In the genomic region with DNA sequence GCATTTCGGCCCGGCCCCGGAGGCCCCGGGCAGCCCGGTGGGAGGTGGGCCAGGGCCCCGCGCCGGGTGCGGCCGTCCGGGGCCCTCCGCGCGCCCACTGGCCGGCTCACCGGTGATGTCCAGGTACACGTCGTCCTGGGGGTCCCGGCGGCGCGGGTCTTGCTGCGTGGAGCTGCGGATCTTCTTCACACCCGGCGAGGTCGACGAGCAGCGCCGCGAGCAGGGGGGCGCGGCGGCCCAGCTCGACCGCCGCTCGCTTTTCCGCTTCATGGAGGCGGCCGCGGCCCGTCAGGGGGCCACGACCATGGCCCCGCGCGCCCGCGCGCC, we compare ENCODE assay signal across 9 cellular contexts. TPM values are rescaled to one million over a fixed set of nuclear protein-coding genes. Genes with fewer than 3 reads are reported as not detected.
DNase-seq lines count a peak whose midpoint lies in the region; ATAC-seq and TF ChIP-seq lines count a peak whose summit lies in the region.
"Had no signal": no experiment of that assay in that cellular context is flagged by ENCODE, and none has a peak within 500 bp of the region (broad histone marks: within the 10 kb centered on the region; RNA-seq: fewer than 3 reads in every experiment).

No MANE protein-coding gene starts in this region.

- TF ChIP-seq CTCF in mesothelial cell of epicardium (IDR thresholded peaks at IDR 0.05; ENCODE audit: unreplicated experiment) = no peak

- H3K4me1 ChIP-seq in aorta (ENCODE audit: control insufficient read depth in 1 of 2, insufficient read depth in 2 of 2, low read length in 2 of 2) = no peaks in the 10 kb centered on the region
- no peaks in the 10 kb centered on the region for H3K4me1 ChIP-seq in CD8-positive, alpha-beta memory T cell (ENCODE audit: insufficient read depth, low read length)

- WGBS in aorta, 2 donors = 1% methylated on average over 24 to 50 of the region's 50 CpGs

- no peak overlapping the region for H3K27ac Mint-ChIP-seq in dendritic cell treated with granulocyte-macrophage colony-stimulating factor and Interleukin-4, amounts not matched to agents 40 ng/mL and 50 ng/mL, for 4 days
- H3K27ac Mint-ChIP-seq in mesothelial cell of epicardium = no peak overlapping the region
- H3K27ac Mint-ChIP-seq in CD8-positive, alpha-beta memory T cell = no peak overlapping the region
- H3K27ac Mint-ChIP-seq: stimulated activated naive B cell treated with anti-CD40 and anti-IgM and Interleukin-4, amounts not matched to agents 10 μg/mL and 1 μg/mL and 100 μg/mL, for 72 hours had no signal

- no peaks in the 10 kb centered on the region for H3K36me3 Mint-ChIP-seq in dendritic cell treated with granulocyte-macrophage colony-stimulating factor and Interleukin-4, amounts not matched to agents 40 ng/mL and 50 ng/mL, for 4 days (ENCODE audit: low read depth)
- no peaks in the 10 kb centered on the region for H3K36me3 Mint-ChIP-seq in mesothelial cell of epicardium
- H3K36me3 Mint-ChIP-seq in CD8-positive, alpha-beta memory T cell = peaks cover 0 to 4% (median 0%) of the 10 kb centered on the region in 3 donors
- H3K36me3 Mint-ChIP-seq: stimulated activated naive B cell treated with anti-CD40 and anti-IgM and Interleukin-4, amounts not matched to agents 10 μg/mL and 1 μg/mL and 100 μg/mL, for 72 hours had no signal

- H3K27ac ChIP-seq in aorta (ENCODE audit: low read depth in 1 of 2, low read length in 2 of 2) = peak overlapping the region; percentile 38 to 97
- H3K27ac ChIP-seq in CD8-positive, alpha-beta memory T cell (ENCODE audit: low read depth, low read length) = no peak overlapping the region

- H3K4me1 Mint-ChIP-seq in dendritic cell treated with granulocyte-macrophage colony-stimulating factor and Interleukin-4, amounts not matched to agents 40 ng/mL and 50 ng/mL, for 4 days (ENCODE audit: low read depth) = no peaks in the 10 kb centered on the region
- H3K4me1 Mint-ChIP-seq in mesothelial cell of epicardium = peaks cover 35% of the 10 kb centered on the region
- H3K4me1 Mint-ChIP-seq in CD8-positive, alpha-beta memory T cell = peaks cover 2 to 13% (median 12%) of the 10 kb centered on the region in 3 donors

- ATAC-seq in Right ventricle myocardium inferior (peak; percentile 9), Right ventricle myocardium superior (ENCODE audit: poor library complexity) (no peak), aorta (ENCODE audit: low FRiP score) (peak; percentile 17), HG03097 (IDR thresholded peaks at IDR 0.05; ENCODE audit: low FRiP score, unreplicated experiment) (no peak)

- no peaks in the 10 kb centered on the region for H3K9me3 Mint-ChIP-seq in dendritic cell treated with granulocyte-macrophage colony-stimulating factor and Interleukin-4, amounts not matched to agents 40 ng/mL and 50 ng/mL, for 4 days
- no peaks in the 10 kb centered on the region for H3K9me3 Mint-ChIP-seq in mesothelial cell of epicardium
- H3K9me3 Mint-ChIP-seq in CD8-positive, alpha-beta memory T cell = no peaks in the 10 kb centered on the region
- H3K9me3 Mint-ChIP-seq: stimulated activated naive B cell treated with anti-CD40 and anti-IgM and Interleukin-4, amounts not matched to agents 10 μg/mL and 1 μg/mL and 100 μg/mL, for 72 hours had no signal

- peaks cover 66% of the 10 kb centered on the region for H3K27me3 Mint-ChIP-seq in dendritic cell treated with granulocyte-macrophage colony-stimulating factor and Interleukin-4, amounts not matched to agents 40 ng/mL and 50 ng/mL, for 4 days
- no peaks in the 10 kb centered on the region for H3K27me3 Mint-ChIP-seq in mesothelial cell of epicardium (ENCODE audit: low read depth)
- H3K27me3 Mint-ChIP-seq in CD8-positive, alpha-beta memory T cell = peaks cover 28 to 66% of the 10 kb centered on the region in 2 donors

- no peak for DNase-seq in Right ventricle myocardium inferior (ENCODE audit: missing footprints)
- no peak for DNase-seq in Right ventricle myocardium superior
- DNase-seq in mesothelial cell of epicardium (ENCODE audit: low spot score in 2 of 2, unreplicated experiment in 2 of 2) = peak in 1 of 2 experiments; percentile 41
- peak in 1 of 2 donors; percentile 79 for DNase-seq in aorta
- DNase-seq in CD8-positive, alpha-beta memory T cell = no peak
- no peak for DNase-seq in HuH-7 (ENCODE audit: low spot score)

- H3K4me3 ChIP-seq in aorta (ENCODE audit: low read length in 2 of 2) = peak overlapping the region; percentile 72 to 89
- H3K4me3 ChIP-seq in CD8-positive, alpha-beta memory T cell (ENCODE audit: low read length) = no peak overlapping the region

- intact Hi-C loops in Right ventricle myocardium inferior (cut with DNase I) (loop anchor here (2.0 to 5.0 kb wide), 4 partner anchors 36 to 168 kb away; a partner anchor contains a TSS), Right ventricle myocardium superior (cut with DNase I) (loop anchor here (10.0 kb wide), 1 partner anchor 54 kb away; no protein-coding TSS in a partner anchor), aorta (cut with DNase I) (loop anchor here (2.0 to 10.0 kb wide), 3 partner anchors 134 to 168 kb away; a partner anchor contains a TSS)
- intact Hi-C loops in dendritic cell treated with granulocyte-macrophage colony-stimulating factor and Interleukin-4, amounts not matched to agents 40 ng/mL and 50 ng/mL, for 4 days (cut with micrococcal nuclease) = loop anchor here (2.0 kb wide), 1 partner anchor 36 kb away; a partner anchor contains a TSS

- no peaks in the 10 kb centered on the region for H3K9me3 ChIP-seq in aorta (ENCODE audit: control insufficient read depth, low read length)
- no peaks in the 10 kb centered on the region for H3K9me3 ChIP-seq in CD8-positive, alpha-beta memory T cell (ENCODE audit: low read length)

- POLR2A ChIA-PET in CD8-positive, alpha-beta memory T cell (lab: Charles Lee) = interaction anchor here (0.8 kb wide), 1 partner anchor 160 kb away, joined by 3 read pairs; no protein-coding TSS in a partner anchor

- no peaks in the 10 kb centered on the region for H3K27me3 ChIP-seq in aorta (ENCODE audit: control insufficient read depth in 1 of 2, insufficient read depth in 2 of 2, low read length in 1 of 2)
- peaks cover 21% of the 10 kb centered on the region for H3K27me3 ChIP-seq in CD8-positive, alpha-beta memory T cell (ENCODE audit: insufficient read depth, low read length, poor library complexity, severe bottlenecking)

- peak overlapping the region; percentile 9 for H3K4me3 Mint-ChIP-seq in dendritic cell treated with granulocyte-macrophage colony-stimulating factor and Interleukin-4, amounts not matched to agents 40 ng/mL and 50 ng/mL, for 4 days
- H3K4me3 Mint-ChIP-seq in mesothelial cell of epicardium = peak overlapping the region; percentile 51
- no peak overlapping the region for H3K4me3 Mint-ChIP-seq in CD8-positive, alpha-beta memory T cell

- no peaks in the 10 kb centered on the region for H3K36me3 ChIP-seq in aorta (ENCODE audit: control insufficient read depth in 1 of 2, insufficient read depth in 2 of 2, low read length in 1 of 2)
- no peaks in the 10 kb centered on the region for H3K36me3 ChIP-seq in CD8-positive, alpha-beta memory T cell (ENCODE audit: insufficient read depth, low read length)

- CTCF ChIA-PET in CD8-positive, alpha-beta memory T cell (lab: Charles Lee) = no interaction called here

RNA-seq across cellular contexts. Expression of a gene that starts 0.6 kb away (rescaled TPM):
- 14.5 TPM for total RNA-seq in Right ventricle myocardium inferior
- 15.1 TPM for total RNA-seq in Right ventricle myocardium superior
- 39.0 to 40.1 TPM (median 39.3 TPM) in 3 replicates for total RNA-seq in mesothelial cell of epicardium
- 10 to 100 TPM; 27.9 to 37.9 TPM for total RNA-seq in aorta
- polyA plus RNA-seq in aorta = 10 to 100 TPM; 12.8 to 22.9 TPM
- total RNA-seq in CD8-positive, alpha-beta memory T cell = 1 to 10 TPM; 4.6 to 6.3 TPM
- polyA plus RNA-seq in CD8-positive, alpha-beta memory T cell = 8.2 TPM

RNA-seq across cellular contexts. Expression of a gene that starts 36.0 kb away (rescaled TPM):
- total RNA-seq in Right ventricle myocardium inferior (27.3 TPM), Right ventricle myocardium superior (28.3 TPM), mesothelial cell of epicardium (4.6 to 4.7 TPM (median 4.7 TPM) in 3 replicates), aorta (10 to 100 TPM; 21.0 to 23.6 TPM)
- 10 to 100 TPM; 10.6 to 16.2 TPM for polyA plus RNA-seq in aorta
- 10 to 100 TPM; 12.0 to 15.2 TPM for total RNA-seq in CD8-positive, alpha-beta memory T cell
- polyA plus RNA-seq in CD8-positive, alpha-beta memory T cell = 9.3 TPM

Comparison
In these comparisons a context has a peak if more than half of its experiments do, and no peak if none do; other contexts are left out.
1. ATAC-seq: peak in Right ventricle myocardium inferior (single experiment) and aorta (single experiment); none in Right ventricle myocardium superior (single experiment) and HG03097 (single experiment).
2. H3K4me3 Mint-ChIP-seq: peak in dendritic cell treated with granulocyte-macrophage colony-stimulating factor and Interleukin-4, amounts not matched to agents 40 ng/mL and 50 ng/mL, for 4 days (single experiment) and mesothelial cell of epicardium (single experiment); none in CD8-positive, alpha-beta memory T cell (0 of 7).